ENCODE assay signal across 13 cellular contexts in the genomic region with DNA sequence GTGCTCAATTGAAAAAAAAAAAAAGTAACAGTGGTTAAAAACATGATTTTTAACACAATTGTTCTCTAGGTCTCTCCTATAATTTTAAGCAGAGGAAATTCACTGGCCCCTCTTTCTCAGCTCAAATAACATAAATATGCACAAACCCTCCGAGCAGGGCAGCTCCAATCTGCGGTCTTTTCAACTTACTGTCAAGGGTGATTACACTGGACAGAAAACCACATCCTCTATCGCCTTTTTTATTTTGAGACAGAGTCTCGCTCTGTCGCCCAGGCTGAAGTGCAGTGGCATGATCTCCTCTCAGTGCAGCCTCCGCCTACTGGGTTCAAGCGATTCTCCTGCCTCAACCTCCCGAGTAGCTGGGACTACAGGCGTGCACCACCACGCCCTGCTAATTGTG. TPM values are rescaled to one million over a fixed set of nuclear protein-coding genes. Genes with fewer than 3 reads are reported as not detected.
DNase-seq lines count a peak whose midpoint lies in the region; ATAC-seq, FAIRE-seq and TF ChIP-seq lines count a peak whose summit lies in the region.
"Had no signal": no experiment of that assay in that cellular context is flagged by ENCODE, and none has a peak within 500 bp of the region (broad histone marks: within the 10 kb centered on the region; RNA-seq: fewer than 3 reads in every experiment).

No MANE protein-coding gene starts in this region.

- no peak for TF ChIP-seq POLR2A in HepG2 (IDR thresholded peaks at IDR 0.05; ENCODE audit: insufficient read depth in 1 of 2, low read depth in 2 of 2, low read length in 2 of 2)

- peaks cover 2% of the 10 kb centered on the region for H3K4me1 Mint-ChIP-seq in activated CD4-positive, alpha-beta memory T cell treated with anti-CD3 and anti-CD28 coated beads for 36 hours (ENCODE audit: low read depth)
- peaks cover 20% of the 10 kb centered on the region for H3K4me1 Mint-ChIP-seq in CD14-positive monocyte
- peaks cover 20% of the 10 kb centered on the region for H3K4me1 Mint-ChIP-seq in WTC11

- DNase-seq in GM19240 (ENCODE audit: insufficient read length, low spot score) (peak; percentile 13), NOMO-1 treated with DMSO at 0.1 percent for 48 hours (lab: John Stamatoyannopoulos, UW; ENCODE audit: unreplicated experiment) (peak; percentile 78), CD14-positive monocyte (ENCODE audit: low spot score) (no peak), WTC11 (ENCODE audit: low spot score) (no peak), HepG2 (ENCODE audit: low spot score) (no peak)
- no peak for DNase-seq in activated CD4-positive, alpha-beta memory T cell treated with anti-CD3 and anti-CD28 coated beads for 36 hours
- DNase-seq: activated naive CD4-positive, alpha-beta T cell treated with anti-CD3 and anti-CD28 coated beads for 36 hours; effector CD8-positive, alpha-beta T cell; NCI-H2227 treated with DMSO at 0.1 percent for 48 hours; T1000 had no signal

- H3K36me3 ChIP-seq in BLaER1, result no peaks in the 10 kb centered on the region
- no peaks in the 10 kb centered on the region for H3K36me3 ChIP-seq in HepG2 (replicated peaks in 1 of 2; ENCODE audit: control insufficient read depth in 1 of 2, insufficient read depth in 2 of 2, low read length in 2 of 2)
- H3K36me3 ChIP-seq: neutrophil had no signal

- peaks cover 19% of the 10 kb centered on the region for H3K27me3 Mint-ChIP-seq in activated CD4-positive, alpha-beta memory T cell treated with anti-CD3 and anti-CD28 coated beads for 36 hours
- H3K27me3 Mint-ChIP-seq in CD14-positive monocyte (ENCODE audit: low read depth in 3 of 3), result peaks cover 4 to 7% (median 5%) of the 10 kb centered on the region in 3 donors
- H3K27me3 Mint-ChIP-seq in WTC11 (ENCODE audit: low read depth), result no peaks in the 10 kb centered on the region

- 42% methylated on average over 8 of the region's 10 CpGs for WGBS in HepG2 (ENCODE audit: low lambda C conversion rate)

- H3K36me3 Mint-ChIP-seq in activated CD4-positive, alpha-beta memory T cell treated with anti-CD3 and anti-CD28 coated beads for 36 hours, result no peaks in the 10 kb centered on the region
- H3K36me3 Mint-ChIP-seq in CD14-positive monocyte (no peaks in the 10 kb centered on the region), WTC11 (no peaks in the 10 kb centered on the region)

- no peak for FAIRE-seq in HepG2 (lab: Jason Lieb, UNC)

- peak overlapping the region; percentile 70 for H3K4me2 ChIP-seq in BLaER1
- H3K4me2 ChIP-seq in HepG2 (ENCODE audit: low read depth, low read length), result no peak overlapping the region

- in situ Hi-C loops in HepG2 (cut with HindIII; ENCODE audit: extremely low pct_ligation_motif_present, low pct_unique_long_range_greater_than_20kb), result no loop called here

- H3K9ac ChIP-seq in BLaER1 (no peak overlapping the region), HepG2 (ENCODE audit: insufficient read depth, low read depth, low read length) (no peak overlapping the region)

- no TSS peak for BruUV-seq in HepG2 (replicated peaks; lab: Mats Ljungman, UMichigan)

- H3K4me3 Mint-ChIP-seq in activated CD4-positive, alpha-beta memory T cell treated with anti-CD3 and anti-CD28 coated beads for 36 hours, result no peak overlapping the region
- H3K4me3 Mint-ChIP-seq in CD14-positive monocyte (peak overlapping the region in 1 of 2 donors; percentile 71), WTC11 (no peak overlapping the region)
- H3K4me3 Mint-ChIP-seq: activated naive CD4-positive, alpha-beta T cell treated with anti-CD3 and anti-CD28 coated beads for 36 hours had no signal

- TF ChIP-seq EP300 in HepG2 (IDR thresholded peaks at IDR 0.05; ENCODE audit: low read depth in 2 of 2, low read length in 2 of 2) (no peak), HepG2 (CRISPR knock-in tag; IDR thresholded peaks at IDR 0.05; ENCODE audit: borderline replicate concordance) (no peak)

- H3K4me1 ChIP-seq in BLaER1, result peaks cover 43% of the 10 kb centered on the region
- no peaks in the 10 kb centered on the region for H3K4me1 ChIP-seq in HepG2 (ENCODE audit: insufficient read depth, low read length)

- CTCF ChIA-PET in activated CD4-positive, alpha-beta memory T cell treated with anti-CD3 and anti-CD28 coated beads for 36 hours (lab: Charles Lee), result interaction anchor here (4.7 kb wide), 1 partner anchor 43 kb away, joined by 20 read pairs; no protein-coding TSS in a partner anchor
- CTCF ChIA-PET in WTC11 (lab: Charles Lee) (interaction anchor here (1.4 kb wide), 1 partner anchor 43 kb away, joined by 6 read pairs; no protein-coding TSS in a partner anchor), HepG2 (lab: Yijun Ruan, JAX; ENCODE audit: low intra/inter-chr PET ratio, low total read pairs) (no interaction called here)

- no peak for TF ChIP-seq RAD21 in HepG2 (CRISPR knock-in tag; IDR thresholded peaks at IDR 0.05)

- no peak overlapping the region for H3K27ac ChIP-seq in BLaER1
- H3K27ac ChIP-seq in HepG2 (ENCODE audit: extremely low read length, insufficient read depth, low read length), result no peak overlapping the region
- H3K27ac ChIP-seq: neutrophil had no signal

- H4K20me1 ChIP-seq in BLaER1, result no peaks in the 10 kb centered on the region
- H4K20me1 ChIP-seq in HepG2 (ENCODE audit: insufficient read depth, low read length), result no peaks in the 10 kb centered on the region

- POLR2A ChIA-PET in activated CD4-positive, alpha-beta memory T cell treated with anti-CD3 and anti-CD28 coated beads for 36 hours (lab: Charles Lee), result no interaction called here
- POLR2A ChIA-PET in WTC11 (lab: Charles Lee) (interaction anchor here (0.6 kb wide), 1 partner anchor 11 kb away, joined by 3 read pairs; no protein-coding TSS in a partner anchor), HepG2 (lab: Yijun Ruan, JAX) (no interaction called here)

- intact Hi-C loops in activated CD4-positive, alpha-beta memory T cell treated with anti-CD3 and anti-CD28 coated beads for 36 hours (cut with micrococcal nuclease), result no loop called here
- intact Hi-C loops in CD14-positive monocyte (cut with micrococcal nuclease) (no loop called here), HepG2 (cut with micrococcal nuclease; ENCODE audit: unreplicated experiment) (no loop called here)

- H2AFZ ChIP-seq in HepG2 (ENCODE audit: low read length), result no peak overlapping the region

- H3K4me3 ChIP-seq in BLaER1 (no peak overlapping the region), HepG2 (replicated peaks in 1 of 3; ENCODE audit: insufficient read depth in 1 of 3, low read depth in 2 of 3, low read length in 3 of 3) (no peak overlapping the region)

- no peak overlapping the region for H3K27ac Mint-ChIP-seq in activated CD4-positive, alpha-beta memory T cell treated with anti-CD3 and anti-CD28 coated beads for 36 hours
- H3K27ac Mint-ChIP-seq in CD14-positive monocyte (peak overlapping the region in 2 of 7 donors; percentile 25 to 32), WTC11 (no peak overlapping the region)
- H3K27ac Mint-ChIP-seq: activated naive CD4-positive, alpha-beta T cell treated with anti-CD3 and anti-CD28 coated beads for 36 hours had no signal

- no peaks in the 10 kb centered on the region for H3K27me3 ChIP-seq in BLaER1
- no peaks in the 10 kb centered on the region; a peak in 3 of 5 replicates for H3K27me3 ChIP-seq in HepG2 (ENCODE audit: control insufficient read depth in 1 of 2, insufficient read depth in 2 of 2, low read length in 2 of 2)

- H3K9me3 Mint-ChIP-seq in activated CD4-positive, alpha-beta memory T cell treated with anti-CD3 and anti-CD28 coated beads for 36 hours, result no peaks in the 10 kb centered on the region
- H3K9me3 Mint-ChIP-seq in CD14-positive monocyte (no peaks in the 10 kb centered on the region), WTC11 (no peaks in the 10 kb centered on the region)
- H3K9me3 Mint-ChIP-seq: activated naive CD4-positive, alpha-beta T cell treated with anti-CD3 and anti-CD28 coated beads for 36 hours had no signal

- H3K79me2 ChIP-seq in HepG2 (ENCODE audit: insufficient read depth, low read length), result no peaks in the 10 kb centered on the region

- TF ChIP-seq CTCF in CD14-positive monocyte (IDR thresholded peaks at IDR 0.05) (no peak), WTC11 (IDR thresholded peaks at IDR 0.05) (no peak), HepG2 (CRISPR knock-in tag; IDR thresholded peaks at IDR 0.05) (no peak)

- H3K9me3 ChIP-seq in BLaER1, result no peaks in the 10 kb centered on the region
- H3K9me3 ChIP-seq in HepG2 (ENCODE audit: low read length), result no peaks in the 10 kb centered on the region
- H3K9me3 ChIP-seq: neutrophil had no signal

- peak; percentile 93 for ATAC-seq in HG02938 (IDR thresholded peaks at IDR 0.05; ENCODE audit: unreplicated experiment)
- no peak for ATAC-seq in WTC11
- ATAC-seq in HepG2, result no peak

RNA-seq across cellular contexts. Expression of a gene that starts 16.5 kb away (rescaled TPM):
- total RNA-seq in activated CD4-positive, alpha-beta memory T cell treated with anti-CD3 and anti-CD28 coated beads for 36 hours, result 1 to 10 TPM; 7.2 to 8.9 TPM
- 10 to 100 TPM; 13.1 to 15.5 TPM for polyA plus RNA-seq in CD14-positive monocyte
- total RNA-seq in WTC11 (2021), result 85.2 to 90.3 TPM (median 87.8 TPM) in 3 replicates
- 7.9 and 8.1 TPM in 2 replicates for total RNA-seq in HepG2 (2016; rRNA removed; fragmentation: Illumina TruSeq; extraction: Trizol)
- 1.2 and 2.7 TPM in 2 replicates for total RNA-seq in HepG2 (2016; cell fraction: cytosol; rRNA removed; fragmentation: Illumina TruSeq; extraction: Trizol; ENCODE audit: low read depth)
- 6.8 and 8.2 TPM in 2 replicates for total RNA-seq in HepG2 (2016; cell fraction: insoluble cytoplasmic fraction; rRNA removed; fragmentation: Illumina TruSeq; extraction: Trizol)
- total RNA-seq in HepG2 (2016; cell fraction: membrane; rRNA removed; fragmentation: Illumina TruSeq; extraction: Trizol), result 3.7 and 3.8 TPM in 2 replicates
- total RNA-seq in HepG2 (2016; cell fraction: nucleus; rRNA removed; fragmentation: Illumina TruSeq; extraction: Trizol), result 7.5 and 9.5 TPM in 2 replicates
- 26.1 and 28.1 TPM in 2 replicates for polyA plus RNA-seq in HepG2 (2011; rRNA removed)
- 12.7 and 20.6 TPM in 2 replicates for polyA plus RNA-seq in HepG2 (2011; cell fraction: cytosol; rRNA removed)
- 18.1 and 27.4 TPM in 2 replicates for polyA plus RNA-seq in HepG2 (2011; cell fraction: nucleus; rRNA removed)
- polyA plus RNA-seq in HepG2 (2012), result 30.3 and 43.8 TPM in 2 replicates
- polyA plus RNA-seq in HepG2 (2016; cell fraction: cytosol; fragmentation: Illumina TruSeq; extraction: Trizol; ENCODE audit: low read depth), result 1.2 and 1.3 TPM in 2 replicates
- polyA plus RNA-seq in HepG2 (2016; cell fraction: insoluble cytoplasmic fraction; fragmentation: Illumina TruSeq; extraction: Trizol; ENCODE audit: low read depth), result 8.5 and 10.9 TPM in 2 replicates
- 2.4 and 2.8 TPM in 2 replicates for polyA plus RNA-seq in HepG2 (2016; cell fraction: membrane; fragmentation: Illumina TruSeq; extraction: Trizol; ENCODE audit: low read depth)
- polyA plus RNA-seq in HepG2 (2016; cell fraction: nucleus; fragmentation: Illumina TruSeq; extraction: Trizol; ENCODE audit: insufficient read depth, low read depth), result 8.0 and 9.3 TPM in 2 replicates
- 14.5 and 98.1 TPM in 2 replicates for polyA minus RNA-seq in HepG2 (2011; rRNA and poly(A)+ RNA removed; ENCODE audit: low replicate concordance)
- 10.8 and 14.2 TPM in 2 replicates for polyA minus RNA-seq in HepG2 (2011; cell fraction: cytosol; rRNA and poly(A)+ RNA removed)
- 17.0 and 23.5 TPM in 2 replicates for polyA minus RNA-seq in HepG2 (2011; cell fraction: nucleus; rRNA and poly(A)+ RNA removed)

RNA-seq across cellular contexts. Expression of a gene that starts 17.4 kb away (rescaled TPM):
- total RNA-seq in activated CD4-positive, alpha-beta memory T cell treated with anti-CD3 and anti-CD28 coated beads for 36 hours, result not detected
- polyA plus RNA-seq in CD14-positive monocyte, result under 1 TPM; 0.54 to 0.58 TPM
- not detected in 3 replicates for total RNA-seq in WTC11 (2021)
- not detected in 2 replicates for total RNA-seq in HepG2 (2016; rRNA removed; fragmentation: Illumina TruSeq; extraction: Trizol)
- not detected in 2 replicates for total RNA-seq in HepG2 (2016; cell fraction: cytosol; rRNA removed; fragmentation: Illumina TruSeq; extraction: Trizol; ENCODE audit: low read depth)
- total RNA-seq in HepG2 (2016; cell fraction: insoluble cytoplasmic fraction; rRNA removed; fragmentation: Illumina TruSeq; extraction: Trizol), result not detected in 2 replicates
- not detected in 2 replicates for total RNA-seq in HepG2 (2016; cell fraction: membrane; rRNA removed; fragmentation: Illumina TruSeq; extraction: Trizol)
- not detected in 2 replicates for total RNA-seq in HepG2 (2016; cell fraction: nucleus; rRNA removed; fragmentation: Illumina TruSeq; extraction: Trizol)
- not detected in 2 replicates for polyA plus RNA-seq in HepG2 (2011; rRNA removed)
- not detected in 2 replicates for polyA plus RNA-seq in HepG2 (2011; cell fraction: cytosol; rRNA removed)
- polyA plus RNA-seq in HepG2 (2011; cell fraction: nucleus; rRNA removed), result not detected in 2 replicates
- not detected in 2 replicates for polyA plus RNA-seq in HepG2 (2012)
- not detected in 2 replicates for polyA plus RNA-seq in HepG2 (2016; cell fraction: cytosol; fragmentation: Illumina TruSeq; extraction: Trizol; ENCODE audit: low read depth)
- not detected in 2 replicates for polyA plus RNA-seq in HepG2 (2016; cell fraction: insoluble cytoplasmic fraction; fragmentation: Illumina TruSeq; extraction: Trizol; ENCODE audit: low read depth)
- not detected in 2 replicates for polyA plus RNA-seq in HepG2 (2016; cell fraction: membrane; fragmentation: Illumina TruSeq; extraction: Trizol; ENCODE audit: low read depth)
- not detected in 2 replicates for polyA plus RNA-seq in HepG2 (2016; cell fraction: nucleus; fragmentation: Illumina TruSeq; extraction: Trizol; ENCODE audit: insufficient read depth, low read depth)
- 8.1 TPM in 1 of 2 replicates, not detected in the other for polyA minus RNA-seq in HepG2 (2011; rRNA and poly(A)+ RNA removed; ENCODE audit: low replicate concordance)
- polyA minus RNA-seq in HepG2 (2011; cell fraction: cytosol; rRNA and poly(A)+ RNA removed), result not detected in 2 replicates
- polyA minus RNA-seq in HepG2 (2011; cell fraction: nucleus; rRNA and poly(A)+ RNA removed), result not detected in 2 replicates
- total RNA-seq: activated naive CD4-positive, alpha-beta T cell treated with anti-CD3 and anti-CD28 coated beads for 36 hours had no signal

RNA-seq across cellular contexts. Expression of a gene that starts 24.3 kb away (rescaled TPM):
- not detected for total RNA-seq in activated CD4-positive, alpha-beta memory T cell treated with anti-CD3 and anti-CD28 coated beads for 36 hours
- polyA plus RNA-seq in CD14-positive monocyte (under 1 TPM; 0.88 to 0.99 TPM), HepG2 (2011; rRNA removed) (not detected in 2 replicates)
- total RNA-seq in WTC11 (2021) (0.09 to 0.21 TPM in 2 of 3 replicates, not detected in the other), HepG2 (2016; rRNA removed; fragmentation: Illumina TruSeq; extraction: Trizol) (not detected in 2 replicates)
- not detected in 2 replicates for total RNA-seq in HepG2 (2016; cell fraction: cytosol; rRNA removed; fragmentation: Illumina TruSeq; extraction: Trizol; ENCODE audit: low read depth)
- total RNA-seq in HepG2 (2016; cell fraction: insoluble cytoplasmic fraction; rRNA removed; fragmentation: Illumina TruSeq; extraction: Trizol), result not detected in 2 replicates
- not detected in 2 replicates for total RNA-seq in HepG2 (2016; cell fraction: membrane; rRNA removed; fragmentation: Illumina TruSeq; extraction: Trizol)
- total RNA-seq in HepG2 (2016; cell fraction: nucleus; rRNA removed; fragmentation: Illumina TruSeq; extraction: Trizol), result not detected in 2 replicates
- 0.04 TPM in 1 of 2 replicates, not detected in the other for polyA plus RNA-seq in HepG2 (2011; cell fraction: cytosol; rRNA removed)
- polyA plus RNA-seq in HepG2 (2011; cell fraction: nucleus; rRNA removed), result not detected in 2 replicates
- not detected in 2 replicates for polyA plus RNA-seq in HepG2 (2012)
- polyA plus RNA-seq in HepG2 (2016; cell fraction: cytosol; fragmentation: Illumina TruSeq; extraction: Trizol; ENCODE audit: low read depth), result not detected in 2 replicates
- not detected in 2 replicates for polyA plus RNA-seq in HepG2 (2016; cell fraction: insoluble cytoplasmic fraction; fragmentation: Illumina TruSeq; extraction: Trizol; ENCODE audit: low read depth)
- polyA plus RNA-seq in HepG2 (2016; cell fraction: membrane; fragmentation: Illumina TruSeq; extraction: Trizol; ENCODE audit: low read depth), result not detected in 2 replicates
- polyA plus RNA-seq in HepG2 (2016; cell fraction: nucleus; fragmentation: Illumina TruSeq; extraction: Trizol; ENCODE audit: insufficient read depth, low read depth), result not detected in 2 replicates
- 38.5 TPM in 1 of 2 replicates, not detected in the other for polyA minus RNA-seq in HepG2 (2011; rRNA and poly(A)+ RNA removed; ENCODE audit: low replicate concordance)
- 0.59 and 0.62 TPM in 2 replicates for polyA minus RNA-seq in HepG2 (2011; cell fraction: cytosol; rRNA and poly(A)+ RNA removed)
- polyA minus RNA-seq in HepG2 (2011; cell fraction: nucleus; rRNA and poly(A)+ RNA removed), result 0.52 TPM in 1 of 2 replicates, not detected in the other
- total RNA-seq: activated naive CD4-positive, alpha-beta T cell treated with anti-CD3 and anti-CD28 coated beads for 36 hours had no signal

Comparison
In these comparisons a context has a peak if more than half of its experiments do, and no peak if none do; other contexts are left out.
1. DNase-seq: peak in GM19240 (single experiment) and NOMO-1 treated with DMSO at 0.1 percent for 48 hours (single experiment); none in activated CD4-positive, alpha-beta memory T cell treated with anti-CD3 and anti-CD28 coated beads for 36 hours (single experiment), CD14-positive monocyte (single experiment), WTC11 (single experiment) and HepG2 (single experiment).